8 cellular contexts compared by ENCODE assay signal in genomic region chr14:39431416-39432178, GRCh38. TPM values are rescaled to one million over a fixed set of nuclear protein-coding genes. Genes with fewer than 3 reads are reported as not detected.
A peak's percentile ranks its signal among the peaks of the same experiment; 100 is the strongest.
DNase-seq lines count a peak whose midpoint lies in the region; ATAC-seq and TF ChIP-seq lines count a peak whose summit lies in the region.

No MANE protein-coding gene starts in this region.

- H3K9me3 Mint-ChIP-seq in mesothelial cell of epicardium = no peaks in the 10 kb centered on the region

- no peaks in the 10 kb centered on the region for H3K36me3 Mint-ChIP-seq in mesothelial cell of epicardium

- H3K36me3 ChIP-seq in KOPT-K1 (ENCODE audit: insufficient read depth, low read length) = no peaks in the 10 kb centered on the region

- peak overlapping the region; percentile 98 for H3K4me3 Mint-ChIP-seq in mesothelial cell of epicardium

- peak; percentile 27 for ATAC-seq in GM21737 (IDR thresholded peaks at IDR 0.05; ENCODE audit: unreplicated experiment)

- H3K4me1 Mint-ChIP-seq in mesothelial cell of epicardium = peaks cover 26% of the 10 kb centered on the region

- TF ChIP-seq CTCF in GM12864 (IDR thresholded peaks at IDR 0.05; ENCODE audit: low read depth, low read length, missing control alignments) = no peak
- no peak for TF ChIP-seq CTCF in mesothelial cell of epicardium (IDR thresholded peaks at IDR 0.05; ENCODE audit: unreplicated experiment)

- H3K27ac Mint-ChIP-seq in mesothelial cell of epicardium = peak overlapping the region; percentile 100

- peak overlapping the region; percentile 97 for H3K4me3 ChIP-seq in GM12864 (ENCODE audit: low read depth, low read length)

- H3K27ac ChIP-seq in KOPT-K1 (ENCODE audit: low read depth, low read length, poor library complexity, severe bottlenecking) = peak overlapping the region; percentile 86

- no peaks in the 10 kb centered on the region for H3K27me3 Mint-ChIP-seq in mesothelial cell of epicardium (ENCODE audit: low read depth)

- DNase-seq in GM12864 (ENCODE audit: low read depth) (no peak), mesothelial cell of epicardium (ENCODE audit: low spot score in 2 of 2, unreplicated experiment in 2 of 2) (peak in 1 of 2 experiments; percentile 69), DMS114 treated with DMSO at 0.1 percent for 48 hours (lab: John Stamatoyannopoulos, UW; ENCODE audit: unreplicated experiment) (no peak)
- peak; percentile 9 to 11 for DNase-seq in activated CD4-positive, alpha-beta T cell treated with anti-CD3 and anti-CD28 coated beads, Interleukin-2, amount 50 U/mL, for 4 hours
- peak; percentile 28 for DNase-seq in effector CD8-positive, alpha-beta T cell (lab: John Stamatoyannopoulos, UW)
- DNase-seq in stimulated activated CD8-positive, alpha-beta memory T cell treated with anti-CD3 and anti-CD28 coated beads, Interleukin-4, amount 100 ng/mL, for 24 hours (ENCODE audit: low read depth) = peak; percentile 21

- no peaks in the 10 kb centered on the region for H3K9me3 ChIP-seq in KOPT-K1 (ENCODE audit: insufficient read depth, low read length, poor library complexity, severe bottlenecking)

RNA-seq across cellular contexts. Expression of gene FBXO33, which starts 0.6 kb away (rescaled TPM):
- 10.5 to 12.7 TPM (median 10.6 TPM) in 3 replicates for total RNA-seq in mesothelial cell of epicardium

Comparison
In these comparisons a context has a peak if more than half of its experiments do, and no peak if none do; other contexts are left out.
1. DNase-seq: peak in activated CD4-positive, alpha-beta T cell treated with anti-CD3 and anti-CD28 coated beads, Interleukin-2, amount 50 U/mL, for 4 hours (2 of 2), effector CD8-positive, alpha-beta T cell (single experiment) and stimulated activated CD8-positive, alpha-beta memory T cell treated with anti-CD3 and anti-CD28 coated beads, Interleukin-4, amount 100 ng/mL, for 24 hours (single experiment); none in GM12864 (single experiment) and DMS114 treated with DMSO at 0.1 percent for 48 hours (single experiment).